18 cellular contexts compared by ENCODE assay signal in the genomic region with DNA sequence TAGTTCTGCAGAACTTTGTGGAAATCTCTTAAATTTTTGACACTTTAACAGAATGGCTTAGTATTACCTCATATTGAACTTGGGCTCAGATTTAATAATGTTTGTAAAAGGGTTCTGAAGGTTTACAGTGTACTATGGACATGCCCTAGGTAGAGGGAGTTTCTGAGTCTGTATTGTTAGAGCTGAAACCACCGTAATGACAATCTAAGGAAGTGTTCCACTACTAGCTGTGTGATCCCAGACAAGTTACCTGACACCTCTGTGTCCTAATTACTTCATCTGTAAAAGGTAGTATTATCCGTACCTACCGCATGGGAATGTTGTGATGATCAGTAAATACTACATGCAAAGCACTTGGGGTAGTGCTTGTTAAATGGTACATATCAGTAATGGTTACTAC.
"Had no signal": no experiment of that assay in that cellular context is flagged by ENCODE, and none has a peak within 500 bp of the region (broad histone marks: within the 10 kb centered on the region; RNA-seq: fewer than 3 reads in every experiment).

No MANE protein-coding gene starts in this region.

- H3K4me3 ChIP-seq: cardiac muscle cell, gastrocnemius medialis, heart right ventricle, left ventricle myocardium inferior, smooth muscle cell, upper lobe of left lung had no signal

- H3K9me3 Mint-ChIP-seq: activated naive CD8-positive, alpha-beta T cell treated with anti-CD3 and anti-CD28 coated beads, Interleukin-2, amount 10 ng/mL, durations not matched to agents 7 days and 5 days; naive B cell; stimulated activated effector memory CD8-positive, alpha-beta T cell treated with anti-CD3 and anti-CD28 coated beads, Interleukin-12 subunit alpha, Interleukin-12 subunit beta, amount 100 ng/mL, for 72 hours had no signal

- H3K27me3 ChIP-seq: cardiac muscle cell, gastrocnemius medialis, heart right ventricle, neutrophil, upper lobe of left lung had no signal

- H3K27ac ChIP-seq: gastrocnemius medialis, heart right ventricle, left ventricle myocardium inferior, neutrophil had no signal

- H3K27ac Mint-ChIP-seq: activated naive CD8-positive, alpha-beta T cell treated with anti-CD3 and anti-CD28 coated beads, Interleukin-2, amount 10 ng/mL, durations not matched to agents 7 days and 5 days; stimulated activated effector memory CD8-positive, alpha-beta T cell treated with anti-CD3 and anti-CD28 coated beads, Interleukin-12 subunit alpha, Interleukin-12 subunit beta, amount 100 ng/mL, for 72 hours had no signal

- H3K4me2 ChIP-seq: smooth muscle cell had no signal

- H3K9me3 ChIP-seq: gastrocnemius medialis, heart right ventricle, left ventricle myocardium inferior, neutrophil, upper lobe of left lung had no signal

- DNase-seq: activated effector memory CD4-positive, alpha-beta T cell treated with Interleukin-2 at 50 U/mL for 16 hours; activated naive CD8-positive, alpha-beta T cell treated with anti-CD3 and anti-CD28 coated beads, Interleukin-2, amount 10 ng/mL, durations not matched to agents 7 days and 5 days; activated T-cell treated with anti-CD3 and anti-CD28 coated beads, Interleukin-2, amount 50 U/mL, for 1 hour; aorta; gastrocnemius medialis; heart right ventricle; islet precursor cell; left ventricle myocardium inferior; naive B cell; posterior cingulate gyrus; right cardiac atrium; T-helper 2 cell; upper lobe of left lung had no signal

- ATAC-seq: activated CD4-positive, CD25-positive, alpha-beta regulatory T cell treated with anti-CD3 and anti-CD28 coated beads, Interleukin-2, amount 50 U/mL, for 24 hours; gastrocnemius medialis; heart right ventricle; stimulated activated effector memory CD8-positive, alpha-beta T cell treated with anti-CD3 and anti-CD28 coated beads, Interleukin-12 subunit alpha, Interleukin-12 subunit beta, amount 100 ng/mL, for 72 hours had no signal

- H3K27me3 Mint-ChIP-seq: activated naive CD8-positive, alpha-beta T cell treated with anti-CD3 and anti-CD28 coated beads, Interleukin-2, amount 10 ng/mL, durations not matched to agents 7 days and 5 days; naive B cell had no signal

- H3K4me3 Mint-ChIP-seq: stimulated activated effector memory CD8-positive, alpha-beta T cell treated with anti-CD3 and anti-CD28 coated beads, Interleukin-12 subunit alpha, Interleukin-12 subunit beta, amount 100 ng/mL, for 72 hours had no signal
